ENCODE assay signal across 1 cellular context in genomic region chr20:62121776-62122658, GRCh38.
TF ChIP-seq lines count a peak whose summit lies in the region.

Gene LSM14B (plus strand): TSS chr20:62122475. CDS start chr20:62122667, 192 bp downstream.

TF ChIP-seq in K562, 482 proteins besides CTCF, POLR2A, EP300 and RAD21 (continued from another document and continues in another):
- TF ChIP-seq, protein P1, sequence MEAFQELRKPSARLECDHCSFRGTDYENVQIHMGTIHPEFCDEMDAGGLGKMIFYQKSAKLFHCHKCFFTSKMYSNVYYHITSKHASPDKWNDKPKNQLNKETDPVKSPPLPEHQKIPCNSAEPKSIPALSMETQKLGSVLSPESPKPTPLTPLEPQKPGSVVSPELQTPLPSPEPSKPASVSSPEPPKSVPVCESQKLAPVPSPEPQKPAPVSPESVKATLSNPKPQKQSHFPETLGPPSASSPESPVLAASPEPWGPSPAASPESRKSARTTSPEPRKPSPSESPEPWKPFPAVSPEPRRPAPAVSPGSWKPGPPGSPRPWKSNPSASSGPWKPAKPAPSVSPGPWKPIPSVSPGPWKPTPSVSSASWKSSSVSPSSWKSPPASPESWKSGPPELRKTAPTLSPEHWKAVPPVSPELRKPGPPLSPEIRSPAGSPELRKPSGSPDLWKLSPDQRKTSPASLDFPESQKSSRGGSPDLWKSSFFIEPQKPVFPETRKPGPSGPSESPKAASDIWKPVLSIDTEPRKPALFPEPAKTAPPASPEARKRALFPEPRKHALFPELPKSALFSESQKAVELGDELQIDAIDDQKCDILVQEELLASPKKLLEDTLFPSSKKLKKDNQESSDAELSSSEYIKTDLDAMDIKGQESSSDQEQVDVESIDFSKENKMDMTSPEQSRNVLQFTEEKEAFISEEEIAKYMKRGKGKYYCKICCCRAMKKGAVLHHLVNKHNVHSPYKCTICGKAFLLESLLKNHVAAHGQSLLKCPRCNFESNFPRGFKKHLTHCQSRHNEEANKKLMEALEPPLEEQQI (IDR thresholded peaks at IDR 0.05) = no peak
- TF ChIP-seq, protein P2, sequence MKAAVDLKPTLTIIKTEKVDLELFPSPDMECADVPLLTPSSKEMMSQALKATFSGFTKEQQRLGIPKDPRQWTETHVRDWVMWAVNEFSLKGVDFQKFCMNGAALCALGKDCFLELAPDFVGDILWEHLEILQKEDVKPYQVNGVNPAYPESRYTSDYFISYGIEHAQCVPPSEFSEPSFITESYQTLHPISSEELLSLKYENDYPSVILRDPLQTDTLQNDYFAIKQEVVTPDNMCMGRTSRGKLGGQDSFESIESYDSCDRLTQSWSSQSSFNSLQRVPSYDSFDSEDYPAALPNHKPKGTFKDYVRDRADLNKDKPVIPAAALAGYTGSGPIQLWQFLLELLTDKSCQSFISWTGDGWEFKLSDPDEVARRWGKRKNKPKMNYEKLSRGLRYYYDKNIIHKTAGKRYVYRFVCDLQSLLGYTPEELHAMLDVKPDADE (conservative IDR thresholded peaks at IDR 0.05; ENCODE audit: control insufficient read depth, low read depth, low read length) = peak; percentile 60
- TF ChIP-seq EWSR1 (IDR thresholded peaks at IDR 0.05; ENCODE audit: borderline replicate concordance, low read depth, partially characterized antibody) (no peak), CXXC5 (CRISPR knock-in tag; IDR thresholded peaks at IDR 0.05) (peak; percentile 98), SREBF1 (IDR thresholded peaks at IDR 0.05; ENCODE audit: borderline replicate concordance, low read depth, low read length) (no peak), TBL1XR1 (IDR thresholded peaks at IDR 0.05; ENCODE audit: low read length in 2 of 2) (peak in 1 of 2 experiments; percentile 12; a peak in 1 of 4 replicates), CCNT2 (IDR thresholded peaks at IDR 0.05; ENCODE audit: borderline replicate concordance, extremely low read depth, insufficient read length, low read depth, low read length) (peak; percentile 97), RCOR1 (IDR thresholded peaks at IDR 0.05; ENCODE audit: borderline replicate concordance in 1 of 2, low read depth in 2 of 2, low read length in 2 of 2) (0 out of 4 replicates have a peak, but pooled peaks of 1 of the 2 experiments have one; percentile 2), COPS2 (conservative IDR thresholded peaks at IDR 0.05) (no peak), IFI16 (CRISPR knock-in tag; IDR thresholded peaks at IDR 0.05) (no peak), BDP1 (IDR thresholded peaks at IDR 0.05; ENCODE audit: insufficient read depth, insufficient read length) (no peak), PCBP1 (IDR thresholded peaks at IDR 0.05; ENCODE audit: low read depth, low read length, poor library complexity, severe bottlenecking) (peak; percentile 24), CBFB (CRISPR knock-in tag; IDR thresholded peaks at IDR 0.05) (no peak), CEBPZ (IDR thresholded peaks at IDR 0.05; ENCODE audit: borderline replicate concordance, low read depth, low read length) (no peak), ZNF175 (CRISPR knock-in tag; IDR thresholded peaks at IDR 0.05; ENCODE audit: low read depth) (no peak), NFYB (IDR thresholded peaks at IDR 0.05; ENCODE audit: extremely low read depth, insufficient read length) (peak; percentile 59), ZNF239 (CRISPR knock-in tag; IDR thresholded peaks at IDR 0.05) (no peak), NFE2 (IDR thresholded peaks at IDR 0.05; ENCODE audit: low read depth) (no peak), PHF8 (IDR thresholded peaks at IDR 0.05; ENCODE audit: borderline replicate concordance, low read length) (peak; percentile 63; the same call in 1 of the 2 replicates), DDX20 (tag; IDR thresholded peaks at IDR 0.05; ENCODE audit: low read depth) (no peak), SRSF7 (optimal IDR thresholded peaks at IDR 0.05; ENCODE audit: low read depth, low read length) (no peak), RBM17 (IDR thresholded peaks at IDR 0.05; ENCODE audit: borderline replicate concordance, low read depth, low read length) (no peak), ZBTB7A (IDR thresholded peaks at IDR 0.05; ENCODE audit: borderline replicate concordance, control insufficient read depth, low read depth, low read length) (peak; percentile 94), HLTF (IDR thresholded peaks at IDR 0.05) (no peak), MNT (conservative IDR thresholded peaks at IDR 0.05) (peak in 1 of 2 experiments; percentile 77; a peak in 2 of 4 replicates), RBM14 (IDR thresholded peaks at IDR 0.05; ENCODE audit: borderline replicate concordance, insufficient read depth, low read depth, low read length) (0 out of 2 replicates have a peak, but pooled peaks have one; percentile 47), MCM5 (IDR thresholded peaks at IDR 0.05; ENCODE audit: low read depth) (no peak), ZNF778 (CRISPR knock-in tag; IDR thresholded peaks at IDR 0.05) (no peak), KLF16 (IDR thresholded peaks at IDR 0.05) (no peak), POLR2AphosphoS5 (IDR thresholded peaks at IDR 0.05; ENCODE audit: control insufficient read depth, insufficient read depth, low read depth, low read length) (peak; percentile 36; the same call in 1 of the 2 replicates), YBX1 (IDR thresholded peaks at IDR 0.05) (no peak), NONO (IDR thresholded peaks at IDR 0.05; ENCODE audit: low read depth in 2 of 2, low read length in 1 of 2) (peak in 1 of 2 experiments; percentile 51; a peak in 1 of 4 replicates), KLF13 (tag; IDR thresholded peaks at IDR 0.05; ENCODE audit: borderline replicate concordance, low read depth) (peak; percentile 81; the same call in 1 of the 2 replicates), GTF2A2 (tag; IDR thresholded peaks at IDR 0.05) (no peak), ZNF217 (CRISPR knock-in tag; IDR thresholded peaks at IDR 0.05) (no peak), SLC30A9 (CRISPR knock-in tag; IDR thresholded peaks at IDR 0.05) (no peak), MAZ (CRISPR knock-in tag; conservative IDR thresholded peaks at IDR 0.05 in 1 of 2, IDR thresholded peaks at IDR 0.05 in 1 of 2) (peak; percentile 61 to 97), ZNF398 (CRISPR knock-in tag; IDR thresholded peaks at IDR 0.05) (no peak), NFIC (IDR thresholded peaks at IDR 0.05) (no peak), ZNF3 (CRISPR knock-in tag; IDR thresholded peaks at IDR 0.05) (no peak), GATAD2A (IDR thresholded peaks at IDR 0.05) (no peak)
- TF ChIP-seq, protein P3, sequence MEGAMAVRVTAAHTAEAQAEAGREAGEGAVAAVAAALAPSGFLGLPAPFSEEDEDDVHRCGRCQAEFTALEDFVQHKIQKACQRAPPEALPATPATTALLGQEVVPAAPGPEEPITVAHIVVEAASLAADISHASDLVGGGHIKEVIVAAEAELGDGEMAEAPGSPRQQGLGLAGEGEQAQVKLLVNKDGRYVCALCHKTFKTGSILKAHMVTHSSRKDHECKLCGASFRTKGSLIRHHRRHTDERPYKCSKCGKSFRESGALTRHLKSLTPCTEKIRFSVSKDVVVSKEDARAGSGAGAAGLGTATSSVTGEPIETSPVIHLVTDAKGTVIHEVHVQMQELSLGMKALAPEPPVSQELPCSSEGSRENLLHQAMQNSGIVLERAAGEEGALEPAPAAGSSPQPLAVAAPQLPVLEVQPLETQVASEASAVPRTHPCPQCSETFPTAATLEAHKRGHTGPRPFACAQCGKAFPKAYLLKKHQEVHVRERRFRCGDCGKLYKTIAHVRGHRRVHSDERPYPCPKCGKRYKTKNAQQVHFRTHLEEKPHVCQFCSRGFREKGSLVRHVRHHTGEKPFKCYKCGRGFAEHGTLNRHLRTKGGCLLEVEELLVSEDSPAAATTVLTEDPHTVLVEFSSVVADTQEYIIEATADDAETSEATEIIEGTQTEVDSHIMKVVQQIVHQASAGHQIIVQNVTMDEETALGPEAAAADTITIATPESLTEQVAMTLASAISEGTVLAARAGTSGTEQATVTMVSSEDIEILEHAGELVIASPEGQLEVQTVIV (CRISPR knock-in tag; IDR thresholded peaks at IDR 0.05; ENCODE audit: borderline replicate concordance) = no peak
- TF ChIP-seq, protein P4, sequence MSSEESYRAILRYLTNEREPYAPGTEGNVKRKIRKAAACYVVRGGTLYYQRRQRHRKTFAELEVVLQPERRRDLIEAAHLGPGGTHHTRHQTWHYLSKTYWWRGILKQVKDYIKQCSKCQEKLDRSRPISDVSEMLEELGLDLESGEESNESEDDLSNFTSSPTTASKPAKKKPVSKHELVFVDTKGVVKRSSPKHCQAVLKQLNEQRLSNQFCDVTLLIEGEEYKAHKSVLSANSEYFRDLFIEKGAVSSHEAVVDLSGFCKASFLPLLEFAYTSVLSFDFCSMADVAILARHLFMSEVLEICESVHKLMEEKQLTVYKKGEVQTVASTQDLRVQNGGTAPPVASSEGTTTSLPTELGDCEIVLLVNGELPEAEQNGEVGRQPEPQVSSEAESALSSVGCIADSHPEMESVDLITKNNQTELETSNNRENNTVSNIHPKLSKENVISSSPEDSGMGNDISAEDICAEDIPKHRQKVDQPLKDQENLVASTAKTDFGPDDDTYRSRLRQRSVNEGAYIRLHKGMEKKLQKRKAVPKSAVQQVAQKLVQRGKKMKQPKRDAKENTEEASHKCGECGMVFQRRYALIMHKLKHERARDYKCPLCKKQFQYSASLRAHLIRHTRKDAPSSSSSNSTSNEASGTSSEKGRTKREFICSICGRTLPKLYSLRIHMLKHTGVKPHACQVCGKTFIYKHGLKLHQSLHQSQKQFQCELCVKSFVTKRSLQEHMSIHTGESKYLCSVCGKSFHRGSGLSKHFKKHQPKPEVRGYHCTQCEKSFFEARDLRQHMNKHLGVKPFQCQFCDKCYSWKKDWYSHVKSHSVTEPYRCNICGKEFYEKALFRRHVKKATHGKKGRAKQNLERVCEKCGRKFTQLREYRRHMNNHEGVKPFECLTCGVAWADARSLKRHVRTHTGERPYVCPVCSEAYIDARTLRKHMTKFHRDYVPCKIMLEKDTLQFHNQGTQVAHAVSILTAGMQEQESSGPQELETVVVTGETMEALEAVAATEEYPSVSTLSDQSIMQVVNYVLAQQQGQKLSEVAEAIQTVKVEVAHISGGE (CRISPR knock-in tag; IDR thresholded peaks at IDR 0.05) = peak in 1 of 3 experiments; percentile 4; a peak in 1 of 6 replicates
- TF ChIP-seq, protein P5, sequence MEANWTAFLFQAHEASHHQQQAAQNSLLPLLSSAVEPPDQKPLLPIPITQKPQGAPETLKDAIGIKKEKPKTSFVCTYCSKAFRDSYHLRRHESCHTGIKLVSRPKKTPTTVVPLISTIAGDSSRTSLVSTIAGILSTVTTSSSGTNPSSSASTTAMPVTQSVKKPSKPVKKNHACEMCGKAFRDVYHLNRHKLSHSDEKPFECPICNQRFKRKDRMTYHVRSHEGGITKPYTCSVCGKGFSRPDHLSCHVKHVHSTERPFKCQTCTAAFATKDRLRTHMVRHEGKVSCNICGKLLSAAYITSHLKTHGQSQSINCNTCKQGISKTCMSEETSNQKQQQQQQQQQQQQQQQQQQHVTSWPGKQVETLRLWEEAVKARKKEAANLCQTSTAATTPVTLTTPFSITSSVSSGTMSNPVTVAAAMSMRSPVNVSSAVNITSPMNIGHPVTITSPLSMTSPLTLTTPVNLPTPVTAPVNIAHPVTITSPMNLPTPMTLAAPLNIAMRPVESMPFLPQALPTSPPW (CRISPR knock-in tag; IDR thresholded peaks at IDR 0.05) = peak; percentile 97
- TF ChIP-seq, protein P6, sequence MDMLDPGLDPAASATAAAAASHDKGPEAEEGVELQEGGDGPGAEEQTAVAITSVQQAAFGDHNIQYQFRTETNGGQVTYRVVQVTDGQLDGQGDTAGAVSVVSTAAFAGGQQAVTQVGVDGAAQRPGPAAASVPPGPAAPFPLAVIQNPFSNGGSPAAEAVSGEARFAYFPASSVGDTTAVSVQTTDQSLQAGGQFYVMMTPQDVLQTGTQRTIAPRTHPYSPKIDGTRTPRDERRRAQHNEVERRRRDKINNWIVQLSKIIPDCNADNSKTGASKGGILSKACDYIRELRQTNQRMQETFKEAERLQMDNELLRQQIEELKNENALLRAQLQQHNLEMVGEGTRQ (CRISPR knock-in tag; IDR thresholded peaks at IDR 0.05) = 0 out of 2 replicates have a peak, but pooled peaks have one; percentile 1
